Comparison of ENCODE assay signal across 20 cellular contexts in the genomic region with DNA sequence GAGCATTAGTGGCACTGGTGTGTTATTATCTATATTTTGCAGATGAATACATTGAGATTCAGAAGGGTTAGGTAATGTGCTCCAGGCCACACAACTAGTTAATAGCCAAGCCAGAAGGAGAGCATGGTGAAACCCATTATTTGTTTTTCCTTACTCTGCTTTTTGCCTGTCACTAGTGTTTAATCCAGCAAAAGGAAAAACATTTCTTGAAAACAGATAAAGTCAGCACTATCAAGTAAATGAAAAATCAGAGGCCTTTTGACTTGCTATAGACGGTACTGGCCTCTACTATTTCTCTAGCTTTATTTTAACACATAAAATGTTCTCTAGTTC. TPM values are rescaled to one million over a fixed set of nuclear protein-coding genes. Genes with fewer than 3 reads are reported as not detected.
DNase-seq lines count a peak whose midpoint lies in the region; ATAC-seq and TF ChIP-seq lines count a peak whose summit lies in the region.
"Had no signal": no experiment of that assay in that cellular context is flagged by ENCODE, and none has a peak within 500 bp of the region (broad histone marks: within the 10 kb centered on the region; RNA-seq: fewer than 3 reads in every experiment).

No MANE protein-coding gene starts in this region.

- H3K4me3 ChIP-seq in dorsolateral prefrontal cortex, result peak overlapping the region in 19 of 59 donors; percentile 1 to 92 (median 18)
- H3K4me3 ChIP-seq: heart right ventricle, SJSA1, thoracic aorta had no signal

- H3K36me3 Mint-ChIP-seq in activated CD4-positive, alpha-beta T cell treated with anti-CD3 and anti-CD28 coated beads, Interleukin-2, amount 10 ng/mL, durations not matched to agents 7 days and 5 days (ENCODE audit: low read depth), result peaks cover 39% of the 10 kb centered on the region
- peaks cover 44% of the 10 kb centered on the region for H3K36me3 Mint-ChIP-seq in T-cell
- no peaks in the 10 kb centered on the region for H3K36me3 Mint-ChIP-seq in natural killer cell

- no peak for DNase-seq in activated CD4-positive, alpha-beta T cell treated with anti-CD3 and anti-CD28 coated beads, Interleukin-2, amount 10 ng/mL, durations not matched to agents 7 days and 5 days
- no peak for DNase-seq in activated CD4-positive, alpha-beta T cell treated with anti-CD3 and anti-CD28 coated beads for 1 hour
- DNase-seq in T-cell, result no peak
- DNase-seq in dorsolateral prefrontal cortex, result no peak
- DNase-seq in natural killer cell, result no peak
- no peak for DNase-seq in DMS153 treated with DMSO at 0.1 percent for 48 hours (lab: John Stamatoyannopoulos, UW; ENCODE audit: unreplicated experiment)
- DNase-seq: amygdala, DMS53, endodermal cell, heart right ventricle, islet precursor cell, mammary epithelial cell, NCI-H1417 treated with DMSO at 0.1 percent for 48 hours, NCI-H69 had no signal

- ATAC-seq in T-cell (replicated peaks in 1 of 4) (no peak), natural killer cell (no peak), HG02840 (IDR thresholded peaks at IDR 0.05; ENCODE audit: low FRiP score, unreplicated experiment) (no peak), SK-N-SH treated with all-trans-retinoic acid at 6 μM for 48 hours (no peak)
- ATAC-seq: activated CD4-positive, CD25-positive, alpha-beta regulatory T cell treated with anti-CD3 and anti-CD28 coated beads, Interleukin-2, amount 50 U/mL, for 24 hours; heart right ventricle had no signal

- CTCF ChIA-PET in activated CD4-positive, alpha-beta T cell treated with anti-CD3 and anti-CD28 coated beads, Interleukin-2, amount 10 ng/mL, durations not matched to agents 7 days and 5 days (lab: Charles Lee), result interaction anchor here (0.8 to 5.8 kb wide), 2 partner anchors 59 to 94 kb away, joined by 3 to 55 read pairs; no protein-coding TSS in a partner anchor
- CTCF ChIA-PET in T-cell (lab: Charles Lee), result interaction anchor here (0.6 to 2.0 kb wide), 4 partner anchors 8 to 93 kb away, joined by 3 to 16 read pairs (median 5); no protein-coding TSS in a partner anchor

- H3K9me3 Mint-ChIP-seq in activated CD4-positive, alpha-beta T cell treated with anti-CD3 and anti-CD28 coated beads, Interleukin-2, amount 10 ng/mL, durations not matched to agents 7 days and 5 days, result no peaks in the 10 kb centered on the region
- H3K9me3 Mint-ChIP-seq in T-cell (no peaks in the 10 kb centered on the region), natural killer cell (no peaks in the 10 kb centered on the region)
- H3K9me3 Mint-ChIP-seq: T-helper 2 cell treated with Interferon-gamma antibody and Interleukin-4, amounts not matched to agents 5 μg/mL and 100 μg/mL, for 36 hours had no signal

- no peaks in the 10 kb centered on the region for H3K27me3 ChIP-seq in dorsolateral prefrontal cortex
- H3K27me3 ChIP-seq: heart right ventricle, SJSA1 had no signal

- no peak overlapping the region for H3K4me3 Mint-ChIP-seq in activated CD4-positive, alpha-beta T cell treated with anti-CD3 and anti-CD28 coated beads, Interleukin-2, amount 10 ng/mL, durations not matched to agents 7 days and 5 days
- H3K4me3 Mint-ChIP-seq in T-cell (peak overlapping the region; percentile 9 to 46 (median 26)), natural killer cell (peak overlapping the region; percentile 7)
- H3K4me3 Mint-ChIP-seq: endodermal cell; T-helper 2 cell treated with Interferon-gamma antibody and Interleukin-4, amounts not matched to agents 5 μg/mL and 100 μg/mL, for 36 hours had no signal

- H3K27ac Mint-ChIP-seq in activated CD4-positive, alpha-beta T cell treated with anti-CD3 and anti-CD28 coated beads, Interleukin-2, amount 10 ng/mL, durations not matched to agents 7 days and 5 days, result peak overlapping the region; percentile 46
- H3K27ac Mint-ChIP-seq in T-cell, result peak overlapping the region; percentile 65 to 96
- peak overlapping the region; percentile 86 to 92 for H3K27ac Mint-ChIP-seq in natural killer cell
- H3K27ac Mint-ChIP-seq: endodermal cell; T-helper 2 cell treated with Interferon-gamma antibody and Interleukin-4, amounts not matched to agents 5 μg/mL and 100 μg/mL, for 36 hours had no signal

- no peak for TF ChIP-seq CTCF in dorsolateral prefrontal cortex (IDR thresholded peaks at IDR 0.05 in 54 of 56, conservative IDR thresholded peaks at IDR 0.05 in 2 of 56; ENCODE audit: low read depth in 1 of 56, partially characterized antibody in 56 of 56)
- TF ChIP-seq CTCF in natural killer cell (IDR thresholded peaks at IDR 0.05), result no peak

- H3K4me1 Mint-ChIP-seq in activated CD4-positive, alpha-beta T cell treated with anti-CD3 and anti-CD28 coated beads, Interleukin-2, amount 10 ng/mL, durations not matched to agents 7 days and 5 days, result peaks cover 44% of the 10 kb centered on the region
- H3K4me1 Mint-ChIP-seq in T-cell (peaks cover 53 to 64% (median 62%) of the 10 kb centered on the region in 3 donors), natural killer cell (peaks cover 36 to 45% of the 10 kb centered on the region in 2 donors)

- intact Hi-C loops in dorsolateral prefrontal cortex (cut with DNase I), result loop anchor here in 1 of 2 donors (2.0 kb wide), 1 partner anchor 305 kb away; no protein-coding TSS in a partner anchor
- intact Hi-C loops in natural killer cell (cut with micrococcal nuclease), result no loop called here

- H3K27ac ChIP-seq in dorsolateral prefrontal cortex, result peak overlapping the region in 41 of 59 donors; percentile 8 to 97 (median 56)
- H3K27ac ChIP-seq: SJSA1, thoracic aorta had no signal

- no peaks in the 10 kb centered on the region for H3K27me3 Mint-ChIP-seq in activated CD4-positive, alpha-beta T cell treated with anti-CD3 and anti-CD28 coated beads, Interleukin-2, amount 10 ng/mL, durations not matched to agents 7 days and 5 days
- H3K27me3 Mint-ChIP-seq in T-cell, result no peaks in the 10 kb centered on the region
- no peaks in the 10 kb centered on the region for H3K27me3 Mint-ChIP-seq in natural killer cell (ENCODE audit: low read depth in 2 of 2)

- POLR2A ChIA-PET in activated CD4-positive, alpha-beta T cell treated with anti-CD3 and anti-CD28 coated beads, Interleukin-2, amount 10 ng/mL, durations not matched to agents 7 days and 5 days (lab: Charles Lee), result no interaction called here
- POLR2A ChIA-PET in T-cell (lab: Charles Lee), result interaction anchor here in 1 of 2 donors (0.6 to 1.1 kb wide), 2 partner anchors 59 to 86 kb away, joined by 5 to 6 read pairs; no protein-coding TSS in a partner anchor

TF ChIP-seq in SK-N-SH treated with all-trans-retinoic acid at 6 μM for 48 hours, 23 proteins besides CTCF, POLR2A, EP300 and RAD21 (continues in another document):
- no peak for TF ChIP-seq ZNF70 (CRISPR knock-in tag; IDR thresholded peaks at IDR 0.05)
- no peak for TF ChIP-seq ZFP3 (CRISPR knock-in tag; IDR thresholded peaks at IDR 0.05)
- TF ChIP-seq TCF4 (CRISPR knock-in tag; IDR thresholded peaks at IDR 0.05; ENCODE audit: borderline replicate concordance), result no peak
- TF ChIP-seq OSR1 (CRISPR knock-in tag; IDR thresholded peaks at IDR 0.05), result no peak
- no peak for TF ChIP-seq CSDC2 (CRISPR knock-in tag; IDR thresholded peaks at IDR 0.05)
- TF ChIP-seq, protein P1, sequence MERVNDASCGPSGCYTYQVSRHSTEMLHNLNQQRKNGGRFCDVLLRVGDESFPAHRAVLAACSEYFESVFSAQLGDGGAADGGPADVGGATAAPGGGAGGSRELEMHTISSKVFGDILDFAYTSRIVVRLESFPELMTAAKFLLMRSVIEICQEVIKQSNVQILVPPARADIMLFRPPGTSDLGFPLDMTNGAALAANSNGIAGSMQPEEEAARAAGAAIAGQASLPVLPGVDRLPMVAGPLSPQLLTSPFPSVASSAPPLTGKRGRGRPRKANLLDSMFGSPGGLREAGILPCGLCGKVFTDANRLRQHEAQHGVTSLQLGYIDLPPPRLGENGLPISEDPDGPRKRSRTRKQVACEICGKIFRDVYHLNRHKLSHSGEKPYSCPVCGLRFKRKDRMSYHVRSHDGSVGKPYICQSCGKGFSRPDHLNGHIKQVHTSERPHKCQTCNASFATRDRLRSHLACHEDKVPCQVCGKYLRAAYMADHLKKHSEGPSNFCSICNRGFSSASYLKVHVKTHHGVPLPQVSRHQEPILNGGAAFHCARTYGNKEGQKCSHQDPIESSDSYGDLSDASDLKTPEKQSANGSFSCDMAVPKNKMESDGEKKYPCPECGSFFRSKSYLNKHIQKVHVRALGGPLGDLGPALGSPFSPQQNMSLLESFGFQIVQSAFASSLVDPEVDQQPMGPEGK (CRISPR knock-in tag; IDR thresholded peaks at IDR 0.05; ENCODE audit: borderline replicate concordance), result no peak
- TF ChIP-seq, protein P2, sequence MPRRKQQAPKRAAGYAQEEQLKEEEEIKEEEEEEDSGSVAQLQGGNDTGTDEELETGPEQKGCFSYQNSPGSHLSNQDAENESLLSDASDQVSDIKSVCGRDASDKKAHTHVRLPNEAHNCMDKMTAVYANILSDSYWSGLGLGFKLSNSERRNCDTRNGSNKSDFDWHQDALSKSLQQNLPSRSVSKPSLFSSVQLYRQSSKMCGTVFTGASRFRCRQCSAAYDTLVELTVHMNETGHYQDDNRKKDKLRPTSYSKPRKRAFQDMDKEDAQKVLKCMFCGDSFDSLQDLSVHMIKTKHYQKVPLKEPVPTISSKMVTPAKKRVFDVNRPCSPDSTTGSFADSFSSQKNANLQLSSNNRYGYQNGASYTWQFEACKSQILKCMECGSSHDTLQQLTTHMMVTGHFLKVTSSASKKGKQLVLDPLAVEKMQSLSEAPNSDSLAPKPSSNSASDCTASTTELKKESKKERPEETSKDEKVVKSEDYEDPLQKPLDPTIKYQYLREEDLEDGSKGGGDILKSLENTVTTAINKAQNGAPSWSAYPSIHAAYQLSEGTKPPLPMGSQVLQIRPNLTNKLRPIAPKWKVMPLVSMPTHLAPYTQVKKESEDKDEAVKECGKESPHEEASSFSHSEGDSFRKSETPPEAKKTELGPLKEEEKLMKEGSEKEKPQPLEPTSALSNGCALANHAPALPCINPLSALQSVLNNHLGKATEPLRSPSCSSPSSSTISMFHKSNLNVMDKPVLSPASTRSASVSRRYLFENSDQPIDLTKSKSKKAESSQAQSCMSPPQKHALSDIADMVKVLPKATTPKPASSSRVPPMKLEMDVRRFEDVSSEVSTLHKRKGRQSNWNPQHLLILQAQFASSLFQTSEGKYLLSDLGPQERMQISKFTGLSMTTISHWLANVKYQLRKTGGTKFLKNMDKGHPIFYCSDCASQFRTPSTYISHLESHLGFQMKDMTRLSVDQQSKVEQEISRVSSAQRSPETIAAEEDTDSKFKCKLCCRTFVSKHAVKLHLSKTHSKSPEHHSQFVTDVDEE (CRISPR knock-in tag; IDR thresholded peaks at IDR 0.05), result no peak

RNA-seq across cellular contexts. Expression of a gene that starts 4.8 kb away (rescaled TPM):
- total RNA-seq in activated CD4-positive, alpha-beta T cell treated with anti-CD3 and anti-CD28 coated beads, Interleukin-2, amount 10 ng/mL, durations not matched to agents 7 days and 5 days, result 10 to 100 TPM; 57.0 to 67.1 TPM
- total RNA-seq in T-cell, result 100 to 1,000 TPM in 3 of 5 donors, 10 to 100 TPM in 2; 82.6 to 132 (median 111) TPM
- total RNA-seq in dorsolateral prefrontal cortex, result 100 to 1,000 TPM in 15 of 120 experiments, 10 to 100 TPM in 105; 38.9 to 154 (median 76.7) TPM
- total RNA-seq in natural killer cell, result 100 to 1,000 TPM; 150 to 185 (median 169) TPM

RNA-seq across cellular contexts. Expression of a gene that starts 15.5 kb away (rescaled TPM):
- 10 to 100 TPM; 42.4 to 47.5 TPM for total RNA-seq in activated CD4-positive, alpha-beta T cell treated with anti-CD3 and anti-CD28 coated beads, Interleukin-2, amount 10 ng/mL, durations not matched to agents 7 days and 5 days
- total RNA-seq in T-cell (10 to 100 TPM; 28.1 to 49.9 (median 37.7) TPM), dorsolateral prefrontal cortex (10 to 100 TPM; 32.9 to 84.7 (median 64.1) TPM), natural killer cell (10 to 100 TPM; 57.4 to 58.2 (median 58.0) TPM)
